Comparison of ENCODE assay signal across 8 cellular contexts in the genomic region with DNA sequence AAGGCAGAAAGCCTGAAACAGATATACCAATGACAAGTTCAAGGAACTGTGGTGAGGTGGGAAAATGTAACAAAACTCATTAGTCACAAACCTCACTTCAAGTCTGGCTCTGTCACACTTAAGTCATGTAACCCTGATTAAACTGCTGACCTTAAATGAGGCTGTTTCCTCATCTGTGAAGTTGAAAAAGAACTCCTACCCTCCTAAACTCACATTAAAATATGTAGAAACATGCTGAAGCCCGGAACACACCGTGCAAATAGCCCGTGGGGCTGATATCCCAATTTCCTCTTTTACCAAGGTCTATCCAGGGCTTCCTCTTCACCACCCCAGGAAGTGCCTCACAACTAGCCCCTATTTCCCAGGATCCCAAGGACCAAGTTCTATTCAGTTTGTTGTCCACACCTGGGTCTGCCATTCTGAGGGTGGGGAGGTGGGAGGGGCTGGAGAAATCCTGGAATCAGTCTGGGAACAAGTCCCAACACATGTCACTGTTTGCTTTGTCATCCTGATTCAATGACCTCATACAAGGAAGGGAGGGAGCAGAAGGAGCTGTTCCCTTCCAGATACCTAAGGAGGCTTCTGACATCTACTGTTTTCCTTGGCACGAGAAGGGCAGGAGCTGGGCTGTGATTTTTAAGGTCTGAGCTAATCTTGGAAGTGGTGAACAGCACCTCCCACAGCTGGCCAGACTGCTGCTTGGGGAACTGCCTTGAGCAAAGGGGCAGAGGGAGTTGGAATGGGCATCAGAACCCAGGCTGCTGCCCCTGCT. TPM values are rescaled to one million over a fixed set of nuclear protein-coding genes. Genes with fewer than 3 reads are reported as not detected.
A peak's percentile ranks its signal among the peaks of the same experiment; 100 is the strongest.
DNase-seq lines count a peak whose midpoint lies in the region; TF ChIP-seq lines count a peak whose summit lies in the region.

No MANE protein-coding gene starts in this region.

- DNase-seq in DMS153 (lab: John Stamatoyannopoulos, UW) (peak; percentile 36), DMS153 treated with DMSO at 0.1 percent for 48 hours (lab: John Stamatoyannopoulos, UW; ENCODE audit: unreplicated experiment) (no peak), SHP77 (lab: John Stamatoyannopoulos, UW) (peak; percentile 54 to 73), fibroblast of the aortic adventitia (ENCODE audit: low read depth) (peak; percentile 99), renal cortical epithelial cell (ENCODE audit: low read depth) (peak; percentile 98), nucleus accumbens (lab: John Stamatoyannopoulos, UW) (no peak)
- DNase-seq in stimulated activated CD4-positive, alpha-beta T cell treated with anti-CD3 and anti-CD28 coated beads, Interleukin-1b, Interleukin-23, amount 100 ng/mL, for 48 hours: no peak
- DNase-seq in central memory CD4-positive, alpha-beta T cell: no peak

- H3K4me3 ChIP-seq in fibroblast of the aortic adventitia (ENCODE audit: low read depth, low read length): no peak overlapping the region

- TF ChIP-seq CTCF in fibroblast of the aortic adventitia (IDR thresholded peaks at IDR 0.05; ENCODE audit: insufficient read depth, low read length): no peak

RNA-seq across cellular contexts. Expression of gene SLC4A1AP, which starts 42.3 kb away (rescaled TPM):
- total RNA-seq in fibroblast of the aortic adventitia (ENCODE audit: low replicate concordance) (25.9 and 70.6 TPM in 2 replicates), renal cortical epithelial cell (30.2 and 39.1 TPM in 2 replicates)

RNA-seq across cellular contexts. Expression of gene SUPT7L, which starts 42.6 kb away (rescaled TPM):
- 14.0 and 36.7 TPM in 2 replicates for total RNA-seq in fibroblast of the aortic adventitia (ENCODE audit: low replicate concordance)
- total RNA-seq in renal cortical epithelial cell: 15.3 and 31.9 TPM in 2 replicates

Comparison
In these comparisons a context has a peak if more than half of its experiments do, and no peak if none do; other contexts are left out.
1. DNase-seq: peak in DMS153 (single experiment), SHP77 (2 of 2), fibroblast of the aortic adventitia (single experiment) and renal cortical epithelial cell (single experiment); none in DMS153 treated with DMSO at 0.1 percent for 48 hours (single experiment), nucleus accumbens (0 of 56), stimulated activated CD4-positive, alpha-beta T cell treated with anti-CD3 and anti-CD28 coated beads, Interleukin-1b, Interleukin-23, amount 100 ng/mL, for 48 hours (single experiment) and central memory CD4-positive, alpha-beta T cell (single experiment).